Comparison of ENCODE assay signal across 9 cellular contexts in genomic region chr10:79488303-79488702, GRCh38. TPM values are rescaled to one million over a fixed set of nuclear protein-coding genes. Genes with fewer than 3 reads are reported as not detected.
DNase-seq lines count a peak whose midpoint lies in the region; ATAC-seq and TF ChIP-seq lines count a peak whose summit lies in the region.
"Had no signal": no experiment of that assay in that cellular context is flagged by ENCODE, and none has a peak within 500 bp of the region (broad histone marks: within the 10 kb centered on the region; RNA-seq: fewer than 3 reads in every experiment).

No MANE protein-coding gene starts in this region.

- no peaks in the 10 kb centered on the region for H3K27me3 ChIP-seq in PC-9 (ENCODE audit: insufficient read depth, low read depth)
- H3K27me3 ChIP-seq: BLaER1 had no signal

- no peaks in the 10 kb centered on the region for H3F3A ChIP-seq in PC-9 (ENCODE audit: insufficient read depth, low read depth)

- H3K4me1 ChIP-seq in PC-9 (replicated peaks; ENCODE audit: insufficient read depth), result peaks cover 15% of the 10 kb centered on the region

- TF ChIP-seq CTCF in AG04449 (IDR thresholded peaks at IDR 0.05; ENCODE audit: insufficient read depth, low read length, missing control alignments) (no peak), PC-9 (conservative IDR thresholded peaks at IDR 0.05) (no peak), fibroblast of mammary gland (conservative IDR thresholded peaks at IDR 0.05; ENCODE audit: control insufficient read depth, insufficient read depth, low read depth, low read length) (no peak), natural killer cell (IDR thresholded peaks at IDR 0.05) (no peak)

- no peaks in the 10 kb centered on the region for H3K27me3 Mint-ChIP-seq in naive thymus-derived CD8-positive, alpha-beta T cell
- peaks cover 0 to 2% of the 10 kb centered on the region in 2 donors for H3K27me3 Mint-ChIP-seq in natural killer cell (ENCODE audit: low read depth in 2 of 2)

- no peaks in the 10 kb centered on the region for H3K9me3 ChIP-seq in PC-9 (ENCODE audit: insufficient read depth, low read depth)
- H3K9me3 ChIP-seq: BLaER1 had no signal

- H4K20me1 ChIP-seq in PC-9 (ENCODE audit: insufficient read depth), result no peaks in the 10 kb centered on the region
- H4K20me1 ChIP-seq: BLaER1 had no signal

- no peaks in the 10 kb centered on the region for H3K9me3 Mint-ChIP-seq in naive thymus-derived CD8-positive, alpha-beta T cell
- H3K9me3 Mint-ChIP-seq in natural killer cell, result no peaks in the 10 kb centered on the region

- no peaks in the 10 kb centered on the region for H3K36me3 Mint-ChIP-seq in naive thymus-derived CD8-positive, alpha-beta T cell
- H3K36me3 Mint-ChIP-seq in natural killer cell, result no peaks in the 10 kb centered on the region

- no peaks in the 10 kb centered on the region for H3K9me2 ChIP-seq in PC-9 (ENCODE audit: insufficient read depth)

- H3K4me1 Mint-ChIP-seq in naive thymus-derived CD8-positive, alpha-beta T cell, result peaks cover 0 to 2% (median 0%) of the 10 kb centered on the region in 4 donors
- no peaks in the 10 kb centered on the region for H3K4me1 Mint-ChIP-seq in natural killer cell

- DNase-seq in AG04449 (ENCODE audit: low read depth, low spot score) (peak; percentile 59), PC-9 (peak; percentile 77 to 80), fibroblast of mammary gland (ENCODE audit: low read depth) (peak; percentile 90), myocyte (ENCODE audit: low read depth) (peak; percentile 83), natural killer cell (no peak), DMS53 treated with DMSO at 0.1 percent for 48 hours (lab: John Stamatoyannopoulos, UW; ENCODE audit: unreplicated experiment) (no peak)
- no peak for DNase-seq in naive thymus-derived CD8-positive, alpha-beta T cell
- DNase-seq in stimulated activated CD4-positive, alpha-beta T cell treated with anti-CD3 and anti-CD28 coated beads, Interleukin-4, amount 100 ng/mL, for 24 hours, result no peak

- peak overlapping the region; percentile 45 for H3K4me2 ChIP-seq in PC-9
- H3K4me2 ChIP-seq: BLaER1 had no signal

- no peaks in the 10 kb centered on the region for H3K36me3 ChIP-seq in PC-9 (ENCODE audit: low read depth)
- H3K36me3 ChIP-seq: BLaER1 had no signal

- intact Hi-C loops in PC-9 (cut with micrococcal nuclease; ENCODE audit: unreplicated experiment), result loop anchor here (1.0 to 5.0 kb wide), 3 partner anchors 44 to 116 kb away; partner anchors contain the start of gene ZCCHC24
- intact Hi-C loops in natural killer cell (cut with micrococcal nuclease), result no loop called here

- H3K79me2 ChIP-seq in PC-9 (ENCODE audit: low read depth), result no peaks in the 10 kb centered on the region

- CTCF ChIA-PET in AG04449 (lab: Yijun Ruan, JAX), result interaction anchor here (0.7 to 14.9 kb wide), 12 partner anchors 9 to 140 kb away, joined by 3 to 165 read pairs (median 4); no protein-coding TSS in a partner anchor
- CTCF ChIA-PET in PC-9 (lab: Charles Lee), result interaction anchor here (0.6 to 1.8 kb wide), 4 partner anchors 15 to 114 kb away, joined by 3 to 12 read pairs (median 4); no protein-coding TSS in a partner anchor

- peak overlapping the region; percentile 11; the same call in 1 of the 2 replicates for H3K27ac ChIP-seq in PC-9
- H3K27ac ChIP-seq: BLaER1 had no signal

- H2AFZ ChIP-seq in PC-9, result no peak overlapping the region

- POLR2A ChIA-PET in AG04449 (lab: Yijun Ruan, JAX), result interaction anchor here (0.8 to 1.7 kb wide), 4 partner anchors 9 to 167 kb away, joined by 3 to 6 read pairs (median 4); no protein-coding TSS in a partner anchor
- POLR2A ChIA-PET in PC-9 (lab: Charles Lee; ENCODE audit: unreplicated experiment), result interaction anchor here (0.6 kb wide), 2 partner anchors 635 to 945 kb away, joined by 3 to 6 read pairs; no protein-coding TSS in a partner anchor
- POLR2A ChIA-PET in naive thymus-derived CD8-positive, alpha-beta T cell (lab: Charles Lee), result no interaction called here

- H3K27ac Mint-ChIP-seq in naive thymus-derived CD8-positive, alpha-beta T cell, result no peak overlapping the region
- H3K27ac Mint-ChIP-seq in natural killer cell, result no peak overlapping the region

- no TSS peak for BruUV-seq in PC-9 (replicated peaks; lab: Mats Ljungman, UMichigan)

- H3K4me3 Mint-ChIP-seq in naive thymus-derived CD8-positive, alpha-beta T cell, result no peak overlapping the region
- no peak overlapping the region for H3K4me3 Mint-ChIP-seq in natural killer cell

- H3K4me3 ChIP-seq in AG04449 (ENCODE audit: low read depth, low read length) (no peak overlapping the region), PC-9 (no peak overlapping the region), fibroblast of mammary gland (ENCODE audit: control insufficient read depth, low read depth, low read length) (no peak overlapping the region)
- H3K4me3 ChIP-seq: BLaER1 had no signal

- no peak for ATAC-seq in naive thymus-derived CD8-positive, alpha-beta T cell
- ATAC-seq in natural killer cell, result no peak

RNA-seq across cellular contexts. Expression of gene EIF5AL1, which starts 24.0 kb away (rescaled TPM):
- total RNA-seq in PC-9 (2021) (0.48 and 0.55 TPM in 2 replicates), myocyte (0.31 and 0.62 TPM in 2 replicates), natural killer cell (1 to 10 TPM in 1 of 3 donors, under 1 TPM in 2; 0.13 to 2.0 (median 0.14) TPM)
- 0.42 TPM for polyA plus RNA-seq in myocyte (2012)
- total RNA-seq in naive thymus-derived CD8-positive, alpha-beta T cell, result under 1 TPM; 0.55 to 0.65 TPM
- under 1 TPM; 0.08 to 0.52 (median 0.22) TPM for polyA plus RNA-seq in naive thymus-derived CD8-positive, alpha-beta T cell

RNA-seq across cellular contexts. Expression of gene ZCCHC24, which starts 42.9 kb away (rescaled TPM):
- total RNA-seq in PC-9 (2021) (6.0 and 6.3 TPM in 2 replicates), myocyte (14.1 and 21.1 TPM in 2 replicates), natural killer cell (1 to 10 TPM; 2.8 to 4.0 (median 3.6) TPM)
- 14.4 TPM for polyA plus RNA-seq in myocyte (2012)
- total RNA-seq in naive thymus-derived CD8-positive, alpha-beta T cell, result 1 to 10 TPM; 1.1 to 1.7 TPM
- polyA plus RNA-seq in naive thymus-derived CD8-positive, alpha-beta T cell, result under 1 TPM; 0.12 to 0.65 (median 0.24) TPM

Comparison
In these comparisons a context has a peak if more than half of its experiments do, and no peak if none do; other contexts are left out.
1. DNase-seq: peak in AG04449 (single experiment), PC-9 (2 of 2), fibroblast of mammary gland (single experiment) and myocyte (single experiment); none in naive thymus-derived CD8-positive, alpha-beta T cell (0 of 10), stimulated activated CD4-positive, alpha-beta T cell treated with anti-CD3 and anti-CD28 coated beads, Interleukin-4, amount 100 ng/mL, for 24 hours (single experiment), natural killer cell (single experiment) and DMS53 treated with DMSO at 0.1 percent for 48 hours (single experiment).